Comparison of ENCODE assay signal across 25 cellular contexts in the genomic region with DNA sequence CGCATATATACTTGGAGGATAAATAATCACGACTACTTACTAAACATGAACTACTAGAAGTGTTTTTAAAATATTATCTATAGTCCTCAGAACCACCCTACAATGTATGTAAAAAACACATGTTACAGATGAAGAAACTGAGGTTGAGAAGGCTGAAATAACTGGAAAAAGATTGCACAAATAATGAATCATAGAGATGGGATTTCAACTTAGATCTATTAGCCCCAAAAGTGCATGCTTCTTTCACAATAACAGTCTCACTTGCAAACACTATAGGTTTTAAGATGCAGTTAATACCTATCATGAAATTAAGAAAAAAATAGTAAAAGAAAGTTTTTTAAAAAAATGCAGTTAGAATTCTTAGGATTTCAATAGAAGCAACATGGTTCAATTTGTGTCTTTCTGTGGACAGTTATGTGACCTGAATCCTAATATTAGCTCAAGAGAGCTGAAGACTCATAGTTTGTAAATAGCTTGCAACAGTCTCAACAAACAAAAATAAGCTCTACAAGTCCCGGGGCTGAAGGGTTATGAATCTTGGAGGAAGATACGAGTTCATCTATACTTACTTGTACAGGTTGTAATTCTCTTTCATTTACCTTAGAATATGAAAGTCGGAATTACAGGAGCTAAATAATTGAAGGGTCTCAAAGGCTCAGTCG. TPM values are rescaled to one million over a fixed set of nuclear protein-coding genes. Genes with fewer than 3 reads are reported as not detected.
DNase-seq lines count a peak whose midpoint lies in the region; ATAC-seq and TF ChIP-seq lines count a peak whose summit lies in the region.
"Had no signal": no experiment of that assay in that cellular context is flagged by ENCODE, and none has a peak within 500 bp of the region (broad histone marks: within the 10 kb centered on the region; RNA-seq: fewer than 3 reads in every experiment).

No MANE protein-coding gene starts in this region.

- DNase-seq in SIG-M5 treated with dmso at 0.1 percent for 504 hours (lab: John Stamatoyannopoulos, UW; ENCODE audit: unreplicated experiment) (peak; percentile 25), SIG-M5 (lab: John Stamatoyannopoulos, UW) (no peak), RPMI7951 (ENCODE audit: low read depth) (peak; percentile 10), fibroblast of pulmonary artery (ENCODE audit: low read depth) (peak; percentile 14), activated T-cell treated with anti-CD3 and anti-CD28 coated beads for 4 hours (no peak)
- no peak for DNase-seq in activated naive CD4-positive, alpha-beta T cell treated with anti-CD3 and anti-CD28 coated beads, Interleukin-2, amount 50 U/mL, for 16 hours
- DNase-seq in natural killer cell treated with Interleukin-12 subunit alpha and Interleukin-12 subunit beta and Interleukin-15 and Interleukin-18, amount 100 ng/mL, for 72 hours (ENCODE audit: low spot score) = no peak
- DNase-seq in activated effector memory CD4-positive, alpha-beta T cell treated with Interleukin-2 at 50 U/mL for 16 hours = no peak
- DNase-seq: 8988T; activated CD4-positive, alpha-beta T cell treated with anti-CD3 and anti-CD28 coated beads for 36 hours; activated CD8-positive, alpha-beta memory T cell treated with anti-CD3 and anti-CD28 coated beads for 24 hours; activated naive CD4-positive, alpha-beta T cell treated with anti-CD3 and anti-CD28 coated beads, Interleukin-2, amount 10 ng/mL, durations not matched to agents 7 days and 5 days; activated T-cell treated with anti-CD3 and anti-CD28 coated beads, Interleukin-2, amount 50 U/mL, for 4 hours; aorta; Calu3; kidney; NCI-H187; NCI-H526 treated with DMSO at 0.1 percent for 48 hours; spleen; stimulated activated CD4-positive, alpha-beta T cell treated with anti-CD3 and anti-CD28 coated beads, Interleukin-4, amount 100 ng/mL, for 1 hour; stimulated activated naive CD8-positive, alpha-beta T cell treated with anti-CD3 and anti-CD28 coated beads, Interleukin-15, Interleukin-2, amounts not matched to agents 100 U/mL and 50 U/mL, for 24 hours; SW 1271; thyroid gland had no signal

- no peak for ATAC-seq in natural killer cell treated with Interleukin-12 subunit alpha and Interleukin-12 subunit beta and Interleukin-15 and Interleukin-18, amount 100 ng/mL, for 72 hours
- ATAC-seq: activated T-cell treated with anti-CD3 and anti-CD28 coated beads, Interleukin-2, amount 50 U/mL, for 4 hours had no signal

- H3K4me1 Mint-ChIP-seq in natural killer cell treated with Interleukin-12 subunit alpha and Interleukin-12 subunit beta and Interleukin-15 and Interleukin-18, amount 100 ng/mL, for 72 hours (ENCODE audit: low read depth in 2 of 2) = no peaks in the 10 kb centered on the region
- H3K4me1 Mint-ChIP-seq: activated naive CD4-positive, alpha-beta T cell treated with anti-CD3 and anti-CD28 coated beads, Interleukin-2, amount 10 ng/mL, durations not matched to agents 7 days and 5 days; central memory CD8-positive, alpha-beta T cell had no signal

- no peak for TF ChIP-seq CTCF in fibroblast of pulmonary artery (IDR thresholded peaks at IDR 0.05; ENCODE audit: low read length, missing control alignments)

- H3K27ac Mint-ChIP-seq in natural killer cell treated with Interleukin-12 subunit alpha and Interleukin-12 subunit beta and Interleukin-15 and Interleukin-18, amount 100 ng/mL, for 72 hours = no peak overlapping the region
- H3K27ac Mint-ChIP-seq: activated CD4-positive, alpha-beta T cell treated with anti-CD3 and anti-CD28 coated beads for 36 hours; activated naive CD4-positive, alpha-beta T cell treated with anti-CD3 and anti-CD28 coated beads, Interleukin-2, amount 10 ng/mL, durations not matched to agents 7 days and 5 days had no signal

- peaks cover 18 to 29% of the 10 kb centered on the region in 2 donors for H3K27me3 Mint-ChIP-seq in natural killer cell treated with Interleukin-12 subunit alpha and Interleukin-12 subunit beta and Interleukin-15 and Interleukin-18, amount 100 ng/mL, for 72 hours
- H3K27me3 Mint-ChIP-seq: activated CD4-positive, alpha-beta T cell treated with anti-CD3 and anti-CD28 coated beads for 36 hours had no signal

- no peaks in the 10 kb centered on the region for H3K36me3 Mint-ChIP-seq in natural killer cell treated with Interleukin-12 subunit alpha and Interleukin-12 subunit beta and Interleukin-15 and Interleukin-18, amount 100 ng/mL, for 72 hours
- H3K36me3 Mint-ChIP-seq: activated naive CD4-positive, alpha-beta T cell treated with anti-CD3 and anti-CD28 coated beads, Interleukin-2, amount 10 ng/mL, durations not matched to agents 7 days and 5 days had no signal

- no peak overlapping the region for H3K4me3 Mint-ChIP-seq in natural killer cell treated with Interleukin-12 subunit alpha and Interleukin-12 subunit beta and Interleukin-15 and Interleukin-18, amount 100 ng/mL, for 72 hours
- H3K4me3 Mint-ChIP-seq: activated CD4-positive, alpha-beta T cell treated with anti-CD3 and anti-CD28 coated beads for 36 hours; activated naive CD4-positive, alpha-beta T cell treated with anti-CD3 and anti-CD28 coated beads, Interleukin-2, amount 10 ng/mL, durations not matched to agents 7 days and 5 days; activated T-cell treated with anti-CD3 and anti-CD28 coated beads, Interleukin-2, amount 50 U/mL, for 4 hours; central memory CD8-positive, alpha-beta T cell had no signal

- no peaks in the 10 kb centered on the region for H3K9me3 Mint-ChIP-seq in natural killer cell treated with Interleukin-12 subunit alpha and Interleukin-12 subunit beta and Interleukin-15 and Interleukin-18, amount 100 ng/mL, for 72 hours
- H3K9me3 Mint-ChIP-seq: activated naive CD4-positive, alpha-beta T cell treated with anti-CD3 and anti-CD28 coated beads, Interleukin-2, amount 10 ng/mL, durations not matched to agents 7 days and 5 days; activated T-cell treated with anti-CD3 and anti-CD28 coated beads, Interleukin-2, amount 50 U/mL, for 4 hours; central memory CD8-positive, alpha-beta T cell had no signal

- H3K4me3 ChIP-seq in fibroblast of pulmonary artery (replicated peaks; ENCODE audit: low read depth, low read length) = no peak overlapping the region
- H3K4me3 ChIP-seq: MG63, spleen, thyroid gland had no signal

RNA-seq across cellular contexts. Expression of gene NTPCR, which starts 58.6 kb away (rescaled TPM):
- 18.1 and 24.2 TPM in 2 replicates for total RNA-seq in RPMI7951 (2014; rRNA removed; shearing (Covaris generic))
- 10 to 100 TPM; 27.4 to 41.6 TPM for total RNA-seq in natural killer cell treated with Interleukin-12 subunit alpha and Interleukin-12 subunit beta and Interleukin-15 and Interleukin-18, amount 100 ng/mL, for 72 hours

Comparison
In these comparisons a context has a peak if more than half of its experiments do, and no peak if none do; other contexts are left out.
1. DNase-seq: peak in SIG-M5 treated with dmso at 0.1 percent for 504 hours (single experiment), RPMI7951 (single experiment) and fibroblast of pulmonary artery (single experiment); none in SIG-M5 (single experiment), activated naive CD4-positive, alpha-beta T cell treated with anti-CD3 and anti-CD28 coated beads, Interleukin-2, amount 50 U/mL, for 16 hours (single experiment), activated T-cell treated with anti-CD3 and anti-CD28 coated beads for 4 hours (single experiment), natural killer cell treated with Interleukin-12 subunit alpha and Interleukin-12 subunit beta and Interleukin-15 and Interleukin-18, amount 100 ng/mL, for 72 hours (single experiment) and activated effector memory CD4-positive, alpha-beta T cell treated with Interleukin-2 at 50 U/mL for 16 hours (single experiment).